In genomic region chr9:134059661-134060395, GRCh38 we compare ENCODE assay signal across 9 cellular contexts. TPM values are rescaled to one million over a fixed set of nuclear protein-coding genes. Genes with fewer than 3 reads are reported as not detected.
DNase-seq lines count a peak whose midpoint lies in the region; ATAC-seq and TF ChIP-seq lines count a peak whose summit lies in the region.
"Had no signal": no experiment of that assay in that cellular context is flagged by ENCODE, and none has a peak within 500 bp of the region (broad histone marks: within the 10 kb centered on the region; RNA-seq: fewer than 3 reads in every experiment).

No MANE protein-coding gene starts in this region.

- no peaks in the 10 kb centered on the region for H3K9me3 Mint-ChIP-seq in activated CD4-positive, alpha-beta memory T cell treated with anti-CD3 and anti-CD28 coated beads for 36 hours
- no peaks in the 10 kb centered on the region for H3K9me3 Mint-ChIP-seq in activated CD4-positive, alpha-beta memory T cell treated with anti-CD3 and anti-CD28 coated beads, Interleukin-2, amount 10 ng/mL, durations not matched to agents 7 days and 5 days

- POLR2A ChIA-PET in activated CD4-positive, alpha-beta memory T cell treated with anti-CD3 and anti-CD28 coated beads for 36 hours (lab: Charles Lee): no interaction called here
- POLR2A ChIA-PET in activated CD4-positive, alpha-beta memory T cell treated with anti-CD3 and anti-CD28 coated beads, Interleukin-2, amount 10 ng/mL, durations not matched to agents 7 days and 5 days (lab: Charles Lee): no interaction called here

- peak; percentile 77 for ATAC-seq in HG02798 (IDR thresholded peaks at IDR 0.05; ENCODE audit: poor library complexity, unreplicated experiment)
- ATAC-seq in left colon: no peak
- no peak for ATAC-seq in foreskin keratinocyte

- no peak overlapping the region for H3K27ac Mint-ChIP-seq in activated CD4-positive, alpha-beta memory T cell treated with anti-CD3 and anti-CD28 coated beads for 36 hours
- no peak overlapping the region for H3K27ac Mint-ChIP-seq in activated CD4-positive, alpha-beta memory T cell treated with anti-CD3 and anti-CD28 coated beads, Interleukin-2, amount 10 ng/mL, durations not matched to agents 7 days and 5 days

- no peaks in the 10 kb centered on the region for H3K36me3 Mint-ChIP-seq in activated CD4-positive, alpha-beta memory T cell treated with anti-CD3 and anti-CD28 coated beads for 36 hours
- H3K36me3 Mint-ChIP-seq in activated CD4-positive, alpha-beta memory T cell treated with anti-CD3 and anti-CD28 coated beads, Interleukin-2, amount 10 ng/mL, durations not matched to agents 7 days and 5 days (ENCODE audit: low read depth): no peaks in the 10 kb centered on the region

- intact Hi-C loops in activated CD4-positive, alpha-beta memory T cell treated with anti-CD3 and anti-CD28 coated beads for 36 hours (cut with micrococcal nuclease): loop anchor here (10.0 kb wide), 2 partner anchors 335 to 915 kb away; no protein-coding TSS in a partner anchor
- intact Hi-C loops in left colon (cut with DNase I, micrococcal nuclease): no loop called here

- no peak overlapping the region for H3K27ac ChIP-seq in foreskin keratinocyte

- TF ChIP-seq CTCF in foreskin keratinocyte (conservative IDR thresholded peaks at IDR 0.05): no peak

- DNase-seq in activated CD4-positive, alpha-beta memory T cell treated with anti-CD3 and anti-CD28 coated beads for 36 hours: peak; percentile 21
- DNase-seq in activated CD4-positive, alpha-beta memory T cell treated with anti-CD3 and anti-CD28 coated beads, Interleukin-2, amount 10 ng/mL, durations not matched to agents 7 days and 5 days: no peak
- DNase-seq in RPMI8226 (peak; percentile 94), left colon (peak; percentile 27 to 45), DMS53 treated with DMSO at 0.1 percent for 48 hours (lab: John Stamatoyannopoulos, UW; ENCODE audit: unreplicated experiment) (no peak), foreskin keratinocyte (no peak), NCI-H2227 (lab: John Stamatoyannopoulos, UW; ENCODE audit: unreplicated experiment) (no peak)

- CTCF ChIA-PET in activated CD4-positive, alpha-beta memory T cell treated with anti-CD3 and anti-CD28 coated beads for 36 hours (lab: Charles Lee): no interaction called here
- CTCF ChIA-PET in activated CD4-positive, alpha-beta memory T cell treated with anti-CD3 and anti-CD28 coated beads, Interleukin-2, amount 10 ng/mL, durations not matched to agents 7 days and 5 days (lab: Charles Lee): no interaction called here

- H3K27me3 ChIP-seq in foreskin keratinocyte: no peaks in the 10 kb centered on the region
- H3K27me3 ChIP-seq: SJCRH30 had no signal

- H3K4me1 Mint-ChIP-seq in activated CD4-positive, alpha-beta memory T cell treated with anti-CD3 and anti-CD28 coated beads for 36 hours (ENCODE audit: low read depth): peaks cover 50% of the 10 kb centered on the region
- H3K4me1 Mint-ChIP-seq in activated CD4-positive, alpha-beta memory T cell treated with anti-CD3 and anti-CD28 coated beads, Interleukin-2, amount 10 ng/mL, durations not matched to agents 7 days and 5 days: peaks cover 10% of the 10 kb centered on the region

- H3K27me3 Mint-ChIP-seq in activated CD4-positive, alpha-beta memory T cell treated with anti-CD3 and anti-CD28 coated beads for 36 hours: no peaks in the 10 kb centered on the region
- no peaks in the 10 kb centered on the region for H3K27me3 Mint-ChIP-seq in activated CD4-positive, alpha-beta memory T cell treated with anti-CD3 and anti-CD28 coated beads, Interleukin-2, amount 10 ng/mL, durations not matched to agents 7 days and 5 days

- no peak overlapping the region for H3K4me3 Mint-ChIP-seq in activated CD4-positive, alpha-beta memory T cell treated with anti-CD3 and anti-CD28 coated beads for 36 hours
- H3K4me3 Mint-ChIP-seq in activated CD4-positive, alpha-beta memory T cell treated with anti-CD3 and anti-CD28 coated beads, Interleukin-2, amount 10 ng/mL, durations not matched to agents 7 days and 5 days: no peak overlapping the region

- peaks cover 23% of the 10 kb centered on the region for H3K4me1 ChIP-seq in foreskin keratinocyte

RNA-seq across cellular contexts. Expression of gene BRD3, which starts 8.0 kb away (rescaled TPM):
- 10 to 100 TPM; 29.2 to 30.0 TPM for total RNA-seq in activated CD4-positive, alpha-beta memory T cell treated with anti-CD3 and anti-CD28 coated beads for 36 hours
- 10 to 100 TPM; 26.0 to 29.3 TPM for total RNA-seq in activated CD4-positive, alpha-beta memory T cell treated with anti-CD3 and anti-CD28 coated beads, Interleukin-2, amount 10 ng/mL, durations not matched to agents 7 days and 5 days
- total RNA-seq in left colon (10 to 100 TPM; 21.5 to 36.7 TPM), foreskin keratinocyte (8.4 and 10.7 TPM in 2 replicates)
- polyA plus RNA-seq in foreskin keratinocyte: 5.2 and 5.9 TPM in 2 replicates

RNA-seq across cellular contexts. Expression of gene BRD3OS, which starts 34.5 kb away (rescaled TPM):
- total RNA-seq in activated CD4-positive, alpha-beta memory T cell treated with anti-CD3 and anti-CD28 coated beads for 36 hours: 10 to 100 TPM; 12.6 to 13.2 TPM
- total RNA-seq in activated CD4-positive, alpha-beta memory T cell treated with anti-CD3 and anti-CD28 coated beads, Interleukin-2, amount 10 ng/mL, durations not matched to agents 7 days and 5 days: 10 to 100 TPM in 1 of 2 experiments, 1 to 10 TPM in 1; 9.6 to 10.3 TPM
- total RNA-seq in left colon (1 to 10 TPM; 2.9 to 6.4 TPM), foreskin keratinocyte (15.7 and 17.0 TPM in 2 replicates)
- polyA plus RNA-seq in foreskin keratinocyte: 12.0 and 13.7 TPM in 2 replicates

Comparison
In these comparisons a context has a peak if more than half of its experiments do, and no peak if none do; other contexts are left out.
1. DNase-seq: peak in activated CD4-positive, alpha-beta memory T cell treated with anti-CD3 and anti-CD28 coated beads for 36 hours (single experiment), RPMI8226 (single experiment) and left colon (2 of 2); none in activated CD4-positive, alpha-beta memory T cell treated with anti-CD3 and anti-CD28 coated beads, Interleukin-2, amount 10 ng/mL, durations not matched to agents 7 days and 5 days (single experiment), DMS53 treated with DMSO at 0.1 percent for 48 hours (single experiment), foreskin keratinocyte (0 of 2) and NCI-H2227 (single experiment).